ENCODE assay signal across 9 cellular contexts in the genomic region with DNA sequence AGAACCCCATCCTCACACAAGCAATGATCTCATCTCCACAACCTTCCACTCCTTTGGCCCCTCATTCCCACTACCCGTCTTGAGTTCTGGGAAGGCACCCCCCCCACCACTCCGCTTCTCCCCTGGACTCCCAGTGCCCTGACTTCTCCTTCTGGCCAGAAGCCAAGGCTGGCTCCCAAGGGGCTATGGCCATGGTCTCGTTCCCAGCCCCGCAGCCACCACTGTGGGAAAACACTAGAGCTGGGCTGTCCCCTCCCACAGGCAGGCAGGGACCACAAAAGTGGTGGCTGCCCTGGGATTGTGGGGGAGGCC. TPM values are rescaled to one million over a fixed set of nuclear protein-coding genes. Genes with fewer than 3 reads are reported as not detected.
DNase-seq lines count a peak whose midpoint lies in the region; ATAC-seq and TF ChIP-seq lines count a peak whose summit lies in the region.
"Had no signal": no experiment of that assay in that cellular context is flagged by ENCODE, and none has a peak within 500 bp of the region (broad histone marks: within the 10 kb centered on the region; RNA-seq: fewer than 3 reads in every experiment).

No MANE protein-coding gene starts in this region.

- peaks cover 16 to 30% of the 10 kb centered on the region in 2 donors for H3K4me1 ChIP-seq in thoracic aorta (ENCODE audit: control insufficient read depth in 1 of 2, low read depth in 2 of 2)

- no peaks in the 10 kb centered on the region for H3K27me3 ChIP-seq in thoracic aorta (replicated peaks; ENCODE audit: insufficient read depth)

- peaks cover 36% of the 10 kb centered on the region for H3K36me3 ChIP-seq in thoracic aorta

- DNase-seq in activated CD4-positive, CD25-positive, alpha-beta regulatory T cell treated with anti-CD3 and anti-CD28 coated beads, Interleukin-2, amount 50 U/mL, for 72 hours = peak; percentile 29
- DNase-seq in medulla oblongata (ENCODE audit: extremely low spot score) (peak; percentile 62), thoracic aorta (ENCODE audit: low spot score) (no peak), GDM1 (lab: John Stamatoyannopoulos, UW) (no peak), NAMALWA (ENCODE audit: low spot score) (no peak)
- DNase-seq: activated effector memory CD4-positive, alpha-beta T cell treated with anti-CD3 and anti-CD28 coated beads, Interleukin-2, amount 50 U/mL, for 16 hours had no signal

- H3K27ac ChIP-seq in angular gyrus (ENCODE audit: low read depth, low read length) (peak overlapping the region; percentile 78), thoracic aorta (peak overlapping the region; percentile 75 to 86)

- no peak for TF ChIP-seq CTCF in thoracic aorta (IDR thresholded peaks at IDR 0.05)

- no peak for ATAC-seq in activated CD4-positive, CD25-positive, alpha-beta regulatory T cell treated with anti-CD3 and anti-CD28 coated beads, Interleukin-2, amount 50 U/mL, for 24 hours
- ATAC-seq in thoracic aorta (ENCODE audit: insufficient number of reproducible peaks, low FRiP score, low read depth) = no peak
- no peak for ATAC-seq in HG02678 (IDR thresholded peaks at IDR 0.05; ENCODE audit: unreplicated experiment)

- H3K4me3 ChIP-seq in thoracic aorta = peak overlapping the region; percentile 93

- no peaks in the 10 kb centered on the region for H3K9me3 ChIP-seq in thoracic aorta

RNA-seq across cellular contexts. Expression of a gene that starts 1.5 kb away (rescaled TPM):
- total RNA-seq in thoracic aorta = 10 to 100 TPM in 1 of 2 donors, 1 to 10 TPM in 1; 8.4 to 18.0 TPM

RNA-seq across cellular contexts. Expression of a gene that starts 10.6 kb away (rescaled TPM):
- 10 to 100 TPM; 44.1 to 66.3 TPM for total RNA-seq in thoracic aorta

RNA-seq across cellular contexts. Expression of a gene that starts 15.5 kb away (rescaled TPM):
- total RNA-seq in thoracic aorta = 1 to 10 TPM; 6.0 to 8.4 TPM

RNA-seq across cellular contexts. Expression of a gene that starts 43.2 kb away (rescaled TPM):
- 10 to 100 TPM; 11.5 to 14.3 TPM for total RNA-seq in thoracic aorta

Comparison
In these comparisons a context has a peak if more than half of its experiments do, and no peak if none do; other contexts are left out.
1. DNase-seq: peak in activated CD4-positive, CD25-positive, alpha-beta regulatory T cell treated with anti-CD3 and anti-CD28 coated beads, Interleukin-2, amount 50 U/mL, for 72 hours (single experiment) and medulla oblongata (single experiment); none in thoracic aorta (single experiment), GDM1 (single experiment) and NAMALWA (single experiment).